Comparison of ENCODE assay signal across 12 cellular contexts in genomic region chr6:15265787-15266186, GRCh38. TPM values are rescaled to one million over a fixed set of nuclear protein-coding genes. Genes with fewer than 3 reads are reported as not detected.
DNase-seq lines count a peak whose midpoint lies in the region; ATAC-seq and TF ChIP-seq lines count a peak whose summit lies in the region.
"Had no signal": no experiment of that assay in that cellular context is flagged by ENCODE, and none has a peak within 500 bp of the region (broad histone marks: within the 10 kb centered on the region; RNA-seq: fewer than 3 reads in every experiment).

No MANE protein-coding gene starts in this region.

- POLR2A ChIA-PET in IMR-90 (lab: Charles Lee; ENCODE audit: unreplicated experiment) = interaction anchor here (0.6 kb wide), 1 partner anchor 359 kb away, joined by 5 read pairs; no protein-coding TSS in a partner anchor

- H2BK120ac ChIP-seq in IMR-90 (ENCODE audit: low read depth, low read length) = no peak overlapping the region

- 0 out of 2 replicates have a peak overlapping the region, but pooled peaks have one; percentile 5 for H3K23ac ChIP-seq in IMR-90 (ENCODE audit: low read depth, low read length)

- H3K27ac ChIP-seq in IMR-90 (ENCODE audit: insufficient read depth, low read length) = no peak overlapping the region
- H3K27ac ChIP-seq in effector memory CD4-positive, alpha-beta T cell (ENCODE audit: insufficient read depth, low read length, poor library complexity, severe bottlenecking) = no peak overlapping the region
- H3K27ac ChIP-seq: epithelial cell of prostate, thoracic aorta had no signal

- peaks cover 83 to 91% of the 10 kb centered on the region in 2 donors for H3K4me1 Mint-ChIP-seq in natural killer cell

- TF ChIP-seq CTCF in IMR-90 (conservative IDR thresholded peaks at IDR 0.05; ENCODE audit: low read depth, low read length) (no peak), natural killer cell (IDR thresholded peaks at IDR 0.05) (no peak)

- H4K20me1 ChIP-seq in IMR-90 (ENCODE audit: insufficient read depth, low read length) = peaks cover 94% of the 10 kb centered on the region

- H3K9me1 ChIP-seq in IMR-90 (ENCODE audit: insufficient read depth, low read length) = peaks cover 20% of the 10 kb centered on the region

- H4K5ac ChIP-seq in IMR-90 (ENCODE audit: low read depth, low read length) = no peak overlapping the region

- BruUV-seq in IMR-90 (replicated peaks; lab: Mats Ljungman, UMichigan) = no TSS peak

- H3K9ac ChIP-seq in IMR-90 (ENCODE audit: low read depth, low read length) = no peak overlapping the region

- H3K14ac ChIP-seq in IMR-90 (replicated peaks; ENCODE audit: low read depth, low read length) = no peak overlapping the region

- in situ Hi-C loops in IMR-90 (cut with MboI; ENCODE audit: low sequenced_read_pairs) = loop anchor here (25.0 kb wide), 1 partner anchor 347 kb away; no protein-coding TSS in a partner anchor

- H4K8ac ChIP-seq in IMR-90 (ENCODE audit: low read depth in 2 of 2, low read length in 2 of 2) = no peak overlapping the region

- 0 out of 2 replicates have a peak overlapping the region, but pooled peaks have one; percentile 4 for H3K4ac ChIP-seq in IMR-90 (ENCODE audit: low read depth, low read length)

- intact Hi-C loops in IMR-90 (cut with micrococcal nuclease) = no loop called here
- intact Hi-C loops in natural killer cell (cut with micrococcal nuclease) = no loop called here

- H3K9me3 ChIP-seq in IMR-90 (ENCODE audit: control insufficient read depth, insufficient read depth, low read length) = no peaks in the 10 kb centered on the region
- H3K9me3 ChIP-seq in effector memory CD4-positive, alpha-beta T cell (ENCODE audit: control insufficient read depth, low read length) = no peaks in the 10 kb centered on the region
- H3K9me3 ChIP-seq: thoracic aorta had no signal

- H3K18ac ChIP-seq in IMR-90 (ENCODE audit: low read depth, low read length) = no peak overlapping the region

- no peaks in the 10 kb centered on the region for H3K36me3 ChIP-seq in IMR-90 (ENCODE audit: control insufficient read depth, insufficient read depth, low read length)
- no peaks in the 10 kb centered on the region for H3K36me3 ChIP-seq in effector memory CD4-positive, alpha-beta T cell (ENCODE audit: control insufficient read depth, insufficient read depth, low read length)
- H3K36me3 ChIP-seq: thoracic aorta had no signal

- no peak overlapping the region for H4K91ac ChIP-seq in IMR-90 (ENCODE audit: insufficient read depth, low read depth, low read length)

- no peak overlapping the region for H2AK9ac ChIP-seq in IMR-90 (replicated peaks; ENCODE audit: low read depth, low read length, poor library complexity)

- no peaks in the 10 kb centered on the region for H3K27me3 ChIP-seq in IMR-90 (ENCODE audit: control insufficient read depth, insufficient read depth, low read length)
- H3K27me3 ChIP-seq in effector memory CD4-positive, alpha-beta T cell (replicated peaks; ENCODE audit: control insufficient read depth, insufficient read depth, low read length, poor library complexity, severe bottlenecking) = no peaks in the 10 kb centered on the region

- DNase-seq in AG20443 (ENCODE audit: low spot score) (peak; percentile 56), IMR-90 (no peak), dermis microvascular lymphatic vessel endothelial cell (ENCODE audit: low read depth in 2 of 2) (peak; percentile 58 to 73), natural killer cell (no peak), RKO (ENCODE audit: low spot score) (no peak), NCI-H2227 treated with DMSO at 0.1 percent for 48 hours (lab: John Stamatoyannopoulos, UW) (no peak)
- DNase-seq in effector memory CD4-positive, alpha-beta T cell = no peak
- DNase-seq: GOT3; stimulated activated CD4-positive, alpha-beta T cell treated with anti-CD3 and anti-CD28 coated beads, Interleukin-2, amount 100 ng/mL, for 48 hours had no signal

- dilution Hi-C loops in IMR-90 (cut with HindIII; ENCODE audit: low sequenced_read_pairs, unreplicated experiment) = no loop called here

- no peak overlapping the region for H2BK20ac ChIP-seq in IMR-90 (ENCODE audit: low read depth, low read length)

- H3K79me1 ChIP-seq in IMR-90 (ENCODE audit: low read depth in 1 of 2, low read length in 2 of 2) = peaks cover 33 to 88% of the 10 kb centered on the region in 2 experiments

- no CpG with 5 or more reads among the region's 5 CpGs for WGBS in IMR-90 (ENCODE audit: extremely low coverage in 2 of 2, insufficient read length in 1 of 2), 2 experiments

- peak overlapping the region; percentile 64 for H3K4me3 Mint-ChIP-seq in natural killer cell

- H3K27ac Mint-ChIP-seq in natural killer cell = peak overlapping the region; percentile 73 to 79

- no peak for TF ChIP-seq POLR2A in IMR-90 (IDR thresholded peaks at IDR 0.05; ENCODE audit: low read depth, low read length)

- no peaks in the 10 kb centered on the region for H3K27me3 Mint-ChIP-seq in natural killer cell (ENCODE audit: low read depth in 2 of 2)

- no peak for ATAC-seq in IMR-90 (ENCODE audit: low read depth)
- ATAC-seq in natural killer cell = no peak
- no peak for ATAC-seq in GM21786 (IDR thresholded peaks at IDR 0.05; ENCODE audit: unreplicated experiment)

- peaks cover 30% of the 10 kb centered on the region for H3K4me1 ChIP-seq in IMR-90 (ENCODE audit: control insufficient read depth, insufficient read depth, low read length)
- H3K4me1 ChIP-seq in effector memory CD4-positive, alpha-beta T cell (ENCODE audit: control insufficient read depth, insufficient read depth, low read length, poor library complexity, severe bottlenecking) = peaks cover 17% of the 10 kb centered on the region

- no peak overlapping the region for H2BK15ac ChIP-seq in IMR-90 (ENCODE audit: low read depth, low read length)

- H2AK5ac ChIP-seq in IMR-90 (ENCODE audit: low read depth, low read length) = 0 out of 2 replicates have a peak overlapping the region, but pooled peaks have one; percentile 12

- no peaks in the 10 kb centered on the region for H3K36me3 Mint-ChIP-seq in natural killer cell

- no peak overlapping the region for H3K56ac ChIP-seq in IMR-90 (ENCODE audit: extremely low read depth, insufficient read depth, low read length)

- H3K9me3 Mint-ChIP-seq in natural killer cell = no peaks in the 10 kb centered on the region

- H2BK5ac ChIP-seq in IMR-90 (ENCODE audit: low read depth, low read length, poor library complexity, severe bottlenecking) = no peak overlapping the region

- TF ChIP-seq RAD21 in IMR-90 (IDR thresholded peaks at IDR 0.05; ENCODE audit: low read length) = no peak

- no peak overlapping the region for H3K4me3 ChIP-seq in IMR-90 (ENCODE audit: insufficient read depth, low read depth, low read length)
- H3K4me3 ChIP-seq in effector memory CD4-positive, alpha-beta T cell (ENCODE audit: insufficient read depth, low read depth, low read length, poor library complexity, severe bottlenecking) = no peak overlapping the region
- H3K4me3 ChIP-seq: thoracic aorta had no signal

- no peak overlapping the region for H2AFZ ChIP-seq in IMR-90 (replicated peaks; ENCODE audit: low read length, poor library complexity)

- CTCF ChIA-PET in IMR-90 (lab: Yijun Ruan, JAX) = no interaction called here

- H3K4me2 ChIP-seq in IMR-90 (ENCODE audit: low read depth, low read length) = no peak overlapping the region

TF ChIP-seq in IMR-90, 13 proteins besides CTCF, POLR2A, EP300 and RAD21:
- TF ChIP-seq RCOR1 (IDR thresholded peaks at IDR 0.05; ENCODE audit: insufficient replicate concordance, low read length) (no peak), SMC3 (IDR thresholded peaks at IDR 0.05; ENCODE audit: low read depth, low read length) (no peak), MAFK (IDR thresholded peaks at IDR 0.05; ENCODE audit: low read depth, low read length) (no peak), MAZ (IDR thresholded peaks at IDR 0.05; ENCODE audit: borderline replicate concordance, low read depth, low read length) (no peak), RFX5 (IDR thresholded peaks at IDR 0.05; ENCODE audit: low read depth, low read length) (no peak), USF2 (IDR thresholded peaks at IDR 0.05; ENCODE audit: low read depth, low read length) (no peak), ELK1 (IDR thresholded peaks at IDR 0.05; ENCODE audit: borderline replicate concordance, low read depth, low read length) (no peak), MXI1 (IDR thresholded peaks at IDR 0.05; ENCODE audit: borderline replicate concordance, low read depth, low read length) (no peak), NFE2L2 (IDR thresholded peaks at IDR 0.05; ENCODE audit: low read depth, low read length) (no peak), CEBPB (IDR thresholded peaks at IDR 0.05; ENCODE audit: low read depth, low read length) (no peak), BHLHE40 (IDR thresholded peaks at IDR 0.05; ENCODE audit: low read depth, low read length) (no peak), FOS (IDR thresholded peaks at IDR 0.05; ENCODE audit: low read depth, low read length) (no peak), CHD1 (IDR thresholded peaks at IDR 0.05; ENCODE audit: low read depth, low read length) (no peak)

RNA-seq across cellular contexts. Expression of gene JARID2, which starts 19.9 kb away (rescaled TPM):
- 12.9 and 13.1 TPM in 2 replicates for total RNA-seq in IMR-90 (2012; rRNA removed)
- polyA plus RNA-seq in IMR-90 (2012; rRNA removed) = 9.6 TPM in 2 replicates
- polyA plus RNA-seq in IMR-90 (2012; cell fraction: cytosol; rRNA removed) = 4.7 and 5.7 TPM in 2 replicates
- polyA plus RNA-seq in IMR-90 (2012; cell fraction: nucleus; rRNA removed; ENCODE audit: low replicate concordance) = 14.8 and 23.2 TPM in 2 replicates
- 11.8 and 14.3 TPM in 2 replicates for total RNA-seq in dermis microvascular lymphatic vessel endothelial cell
- total RNA-seq in natural killer cell = 10 to 100 TPM; 49.9 to 60.9 (median 60.5) TPM

Comparison
In these comparisons a context has a peak if more than half of its experiments do, and no peak if none do; other contexts are left out.
1. DNase-seq: peak in AG20443 (single experiment) and dermis microvascular lymphatic vessel endothelial cell (2 of 2); none in IMR-90 (single experiment), natural killer cell (single experiment), RKO (single experiment), NCI-H2227 treated with DMSO at 0.1 percent for 48 hours (single experiment) and effector memory CD4-positive, alpha-beta T cell (0 of 3).